Comparison of ENCODE assay signal across 8 cellular contexts in the genomic region with DNA sequence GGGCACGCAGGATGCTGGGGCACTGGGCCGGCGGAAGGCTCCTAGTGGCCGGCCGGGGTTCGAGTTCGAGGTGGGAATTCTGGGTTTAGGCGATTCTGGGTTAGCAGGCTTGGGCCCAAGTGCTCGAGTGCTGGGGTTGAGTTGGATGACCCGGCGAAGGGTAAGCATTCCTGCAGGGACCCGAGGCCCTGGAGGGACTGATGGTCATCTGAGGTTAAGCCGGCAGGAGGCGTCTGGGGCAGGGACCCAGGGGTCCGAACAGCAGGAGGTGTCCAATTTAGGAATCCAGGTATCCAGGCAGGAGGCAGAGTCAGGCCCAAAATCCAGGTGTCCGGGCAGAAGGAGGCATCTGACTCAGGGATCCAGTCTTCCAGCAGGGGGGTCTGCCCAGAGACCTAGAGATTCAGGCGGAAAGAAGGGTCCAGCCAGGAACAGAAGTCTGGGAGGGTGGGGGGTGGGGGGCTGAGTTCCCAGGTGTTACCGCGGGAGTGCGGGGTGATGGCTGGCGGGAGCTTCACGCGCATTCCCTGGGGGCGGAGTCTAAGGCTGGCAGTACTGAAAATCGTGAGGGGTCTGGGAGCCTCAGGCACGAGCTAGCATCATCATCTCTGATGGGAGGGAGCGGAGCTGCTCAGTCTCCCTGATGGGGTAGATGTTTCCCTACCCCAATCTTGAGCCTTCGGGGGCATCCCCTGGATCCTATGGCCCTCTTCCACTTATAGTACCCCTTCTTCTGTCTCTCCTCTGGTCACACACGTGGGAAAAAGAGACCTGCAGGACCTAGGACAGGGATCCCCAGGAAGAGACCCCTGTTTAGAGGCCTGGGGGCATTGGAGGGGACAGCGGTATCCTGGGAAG. TPM values are rescaled to one million over a fixed set of nuclear protein-coding genes. Genes with fewer than 3 reads are reported as not detected.
DNase-seq lines count a peak whose midpoint lies in the region; ATAC-seq, FAIRE-seq and TF ChIP-seq lines count a peak whose summit lies in the region.

No MANE protein-coding gene starts in this region.

- TF ChIP-seq CTCF in C4-2B (conservative IDR thresholded peaks at IDR 0.05) (peak; percentile 50), HFFc6 (IDR thresholded peaks at IDR 0.05) (peak; percentile 31), astrocyte (IDR thresholded peaks at IDR 0.05; ENCODE audit: insufficient read depth, low read depth, low read length) (no peak), GM13976 (IDR thresholded peaks at IDR 0.05; ENCODE audit: borderline replicate concordance, control extremely low read depth, extremely low read depth, insufficient read depth, missing control alignments) (no peak)

- H3K9me3 Mint-ChIP-seq in HFFc6 (no peaks in the 10 kb centered on the region), astrocyte (ENCODE audit: unreplicated experiment) (no peaks in the 10 kb centered on the region)

- H3K27ac Mint-ChIP-seq in HFFc6 = peak overlapping the region; percentile 89
- H3K27ac Mint-ChIP-seq in astrocyte (ENCODE audit: unreplicated experiment) = no peak overlapping the region

- H2BK5ac ChIP-seq in mesenchymal stem cell (ENCODE audit: low read depth, low read length, poor library complexity, severe bottlenecking) = peak overlapping the region; percentile 47

- H3K9me3 ChIP-seq in astrocyte (ENCODE audit: insufficient read depth, low read depth, low read length) (no peaks in the 10 kb centered on the region), mesenchymal stem cell (ENCODE audit: control insufficient read depth, low read length) (no peaks in the 10 kb centered on the region)

- H3K27me3 Mint-ChIP-seq in HFFc6 (ENCODE audit: insufficient read depth) (no peaks in the 10 kb centered on the region; the same call in 1 of the 2 replicates), astrocyte (ENCODE audit: low read depth, unreplicated experiment) (peaks cover 33% of the 10 kb centered on the region)

- H3K4me3 ChIP-seq in astrocyte (ENCODE audit: insufficient read depth, low read depth, low read length) (peak overlapping the region; percentile 72), mesenchymal stem cell (ENCODE audit: insufficient read depth in 1 of 2, low read depth in 1 of 2, low read length in 2 of 2) (peak overlapping the region; percentile 68 to 88)

- no peak overlapping the region for H3K23ac ChIP-seq in mesenchymal stem cell (ENCODE audit: low read length in 2 of 2)

- FAIRE-seq in astrocyte (lab: Jason Lieb, UNC) = no peak

- H3K36me3 ChIP-seq in astrocyte (ENCODE audit: insufficient read depth, low read length) (no peaks in the 10 kb centered on the region), mesenchymal stem cell (ENCODE audit: control insufficient read depth in 1 of 2, insufficient read depth in 2 of 2, low read depth in 1 of 2, low read length in 2 of 2) (peaks cover 0 to 6% of the 10 kb centered on the region in 2 experiments)

- H3K9ac ChIP-seq in astrocyte (ENCODE audit: low read length) (peak overlapping the region; percentile 89), mesenchymal stem cell (ENCODE audit: low read length) (peak overlapping the region; percentile 95)

- peak overlapping the region; percentile 37 for H2AK5ac ChIP-seq in mesenchymal stem cell (ENCODE audit: low read length, severe bottlenecking)

- H4K20me1 ChIP-seq in astrocyte (ENCODE audit: insufficient read depth, low read length) = peaks cover 5% of the 10 kb centered on the region

- H3K27me3 ChIP-seq in astrocyte (ENCODE audit: insufficient read depth, low read length) = peaks cover 5% of the 10 kb centered on the region
- H3K27me3 ChIP-seq in mesenchymal stem cell (ENCODE audit: control insufficient read depth in 1 of 2, insufficient read depth in 1 of 2, low read length in 2 of 2) = peaks cover 0 to 8% of the 10 kb centered on the region in 2 experiments

- 18% methylated on average over 28 of the region's 30 CpGs for WGBS in mesenchymal stem cell

- peak overlapping the region; percentile 75 for H2AFZ ChIP-seq in astrocyte (ENCODE audit: low read depth, low read length)
- H2AFZ ChIP-seq in mesenchymal stem cell (ENCODE audit: low read depth, low read length) = peak overlapping the region; percentile 67

- H3K79me2 ChIP-seq in astrocyte (ENCODE audit: insufficient read depth, low read length) = no peaks in the 10 kb centered on the region

- H3K27ac ChIP-seq in C4-2B (peak overlapping the region; percentile 44), astrocyte (ENCODE audit: low read depth, low read length) (peak overlapping the region; percentile 84), mesenchymal stem cell (ENCODE audit: low read length, poor library complexity, severe bottlenecking) (no peak overlapping the region)

- H2BK12ac ChIP-seq in mesenchymal stem cell (ENCODE audit: low read length in 2 of 2) = peak overlapping the region in 1 of 2 experiments; percentile 37

- no peaks in the 10 kb centered on the region for H3K36me3 Mint-ChIP-seq in HFFc6 (ENCODE audit: low read depth)
- no peaks in the 10 kb centered on the region for H3K36me3 Mint-ChIP-seq in astrocyte (ENCODE audit: low read depth, unreplicated experiment)

- H3K4me1 Mint-ChIP-seq in HFFc6 (ENCODE audit: low read depth) (peaks cover 36% of the 10 kb centered on the region), astrocyte (ENCODE audit: low read depth, unreplicated experiment) (peaks cover 7% of the 10 kb centered on the region)

- peak overlapping the region; percentile 78 for H2BK120ac ChIP-seq in mesenchymal stem cell (ENCODE audit: low read depth, low read length)

- H3K4me1 ChIP-seq in astrocyte (ENCODE audit: insufficient read depth, low read length) = peaks cover 26% of the 10 kb centered on the region
- peaks cover 18% of the 10 kb centered on the region for H3K4me1 ChIP-seq in mesenchymal stem cell (ENCODE audit: control insufficient read depth, insufficient read depth, low read depth, low read length)

- DNase-seq in HFFc6 = no peak
- DNase-seq in astrocyte (ENCODE audit: low read depth) = no peak
- DNase-seq in mesenchymal stem cell = peak; percentile 29
- no peak for DNase-seq in GM13976 (ENCODE audit: low spot score)
- DNase-seq in DMS114 treated with DMSO at 0.1 percent for 48 hours (lab: John Stamatoyannopoulos, UW; ENCODE audit: unreplicated experiment) = no peak

- in situ Hi-C loops in GM13976 (cut with MboI; ENCODE audit: low sequenced_read_pairs, unreplicated experiment) = loop anchor here (5.0 to 10.0 kb wide), 3 partner anchors 96 to 272 kb away; partner anchors contain the start of gene AHDC1

- H4K8ac ChIP-seq in mesenchymal stem cell (ENCODE audit: low read length) = peak overlapping the region; percentile 31

- H3K4me2 ChIP-seq in astrocyte (ENCODE audit: low read length) (peak overlapping the region; percentile 93), mesenchymal stem cell (ENCODE audit: low read length, poor library complexity, severe bottlenecking) (peak overlapping the region; percentile 94)

- H4K91ac ChIP-seq in mesenchymal stem cell (ENCODE audit: low read length) = peak overlapping the region; percentile 65

- H2BK15ac ChIP-seq in mesenchymal stem cell (ENCODE audit: low read depth, poor library complexity, severe bottlenecking) = peak overlapping the region; percentile 55

- peaks cover 6% of the 10 kb centered on the region for H3K79me1 ChIP-seq in mesenchymal stem cell (replicated peaks; ENCODE audit: low read length, poor library complexity, severe bottlenecking)

- H3K4ac ChIP-seq in mesenchymal stem cell (ENCODE audit: low read depth in 1 of 2, low read length in 2 of 2) = peak overlapping the region; percentile 58 to 79

- no peak for ATAC-seq in HG03469 (IDR thresholded peaks at IDR 0.05; ENCODE audit: unreplicated experiment)
- no peak for ATAC-seq in GM18511 (IDR thresholded peaks at IDR 0.05; ENCODE audit: unreplicated experiment)

- H3K18ac ChIP-seq in mesenchymal stem cell (ENCODE audit: low read depth in 1 of 2, low read length in 2 of 2) = peak overlapping the region; percentile 63 to 82

- H3K4me3 Mint-ChIP-seq in HFFc6 = peak overlapping the region; percentile 93
- H3K4me3 Mint-ChIP-seq in astrocyte (ENCODE audit: unreplicated experiment) = peak overlapping the region; percentile 83

- H3K14ac ChIP-seq in mesenchymal stem cell (ENCODE audit: low read length in 2 of 2) = no peak overlapping the region

RNA-seq across cellular contexts. Expression of gene GPR3, which starts 0.6 kb away (rescaled TPM):
- total RNA-seq in HFFc6 (2021; fragmentation: NEBNext Ultra II Directional; extraction: Animal tissue kit (Norgen Biotek cat#: 25700)) = 1 to 10 TPM; 2.3 to 3.3 (median 2.9) TPM
- 0.75 and 0.86 TPM in 2 replicates for total RNA-seq in astrocyte
- polyA plus RNA-seq in mesenchymal stem cell (2013, experiment 1 of 2) = 3.9 TPM
- polyA plus RNA-seq in mesenchymal stem cell (2013, experiment 2 of 2) = 4.4 TPM

RNA-seq across cellular contexts. Expression of gene CD164L2, which starts 9.9 kb away (rescaled TPM):
- total RNA-seq in HFFc6 (2021; fragmentation: NEBNext Ultra II Directional; extraction: Animal tissue kit (Norgen Biotek cat#: 25700)) = not detected
- total RNA-seq in astrocyte = not detected in 2 replicates
- not detected for polyA plus RNA-seq in mesenchymal stem cell (2013, experiment 1 of 2)
- not detected for polyA plus RNA-seq in mesenchymal stem cell (2013, experiment 2 of 2)

RNA-seq across cellular contexts. Expression of gene FCN3, which starts 18.4 kb away (rescaled TPM):
- total RNA-seq in HFFc6 (2021; fragmentation: NEBNext Ultra II Directional; extraction: Animal tissue kit (Norgen Biotek cat#: 25700)) = not detected
- not detected in 2 replicates for total RNA-seq in astrocyte
- polyA plus RNA-seq in mesenchymal stem cell (2013, experiment 1 of 2) = not detected
- polyA plus RNA-seq in mesenchymal stem cell (2013, experiment 2 of 2) = not detected

RNA-seq across cellular contexts. Expression of gene MAP3K6, which starts 26.2 kb away (rescaled TPM):
- total RNA-seq in HFFc6 (2021; fragmentation: NEBNext Ultra II Directional; extraction: Animal tissue kit (Norgen Biotek cat#: 25700)) = 10 to 100 TPM; 22.6 to 30.8 (median 27.7) TPM
- total RNA-seq in astrocyte = 12.8 and 16.8 TPM in 2 replicates
- polyA plus RNA-seq in mesenchymal stem cell (2013, experiment 1 of 2) = 27.2 TPM
- polyA plus RNA-seq in mesenchymal stem cell (2013, experiment 2 of 2) = 28.1 TPM

RNA-seq across cellular contexts. Expression of gene SYTL1, which starts 51.2 kb away (rescaled TPM):
- under 1 TPM in 2 of 6 experiments, not detected in 4; 0.08 to 0.45 TPM for total RNA-seq in HFFc6 (2021; fragmentation: NEBNext Ultra II Directional; extraction: Animal tissue kit (Norgen Biotek cat#: 25700))
- 10.7 and 12.2 TPM in 2 replicates for total RNA-seq in astrocyte
- polyA plus RNA-seq in mesenchymal stem cell (2013, experiment 1 of 2) = 0.39 TPM
- polyA plus RNA-seq in mesenchymal stem cell (2013, experiment 2 of 2) = 0.59 TPM

Comparison
In these comparisons a context has a peak if more than half of its experiments do, and no peak if none do; other contexts are left out.
1. CTCF ChIP-seq: peak in C4-2B (single experiment) and HFFc6 (single experiment); none in astrocyte (single experiment) and GM13976 (single experiment).